25 cellular contexts compared by ENCODE assay signal in genomic region chr10:60187691-60188090, GRCh38.
"Had no signal": no experiment of that assay in that cellular context is flagged by ENCODE, and none has a peak within 500 bp of the region (broad histone marks: within the 10 kb centered on the region; RNA-seq: fewer than 3 reads in every experiment).

No MANE protein-coding gene starts in this region.

- ATAC-seq: activated T-cell treated with anti-CD3 and anti-CD28 coated beads, Interleukin-2, amount 50 U/mL, for 72 hours; effector memory CD8-positive, alpha-beta T cell; esophagus mucosa; sciatic nerve; stimulated activated naive B cell treated with anti-CD40 and anti-IgM and Interleukin-4, amounts not matched to agents 10 μg/mL and 1 μg/mL and 100 μg/mL, for 72 hours; T-cell had no signal

- H3K4me3 ChIP-seq: transverse colon, uterus had no signal

- H3K9me3 Mint-ChIP-seq: activated B cell treated with CpG ODN at 0.5 μM for 24 hours; activated naive CD4-positive, alpha-beta T cell treated with anti-CD3 and anti-CD28 coated beads, Interleukin-2, amount 10 ng/mL, durations not matched to agents 7 days and 5 days; activated T-cell treated with anti-CD3 and anti-CD28 coated beads, Interleukin-2, amount 50 U/mL, for 72 hours; dendritic cell treated with granulocyte-macrophage colony-stimulating factor and Interleukin-4, amounts not matched to agents 40 ng/mL and 50 ng/mL, for 4 days; effector memory CD8-positive, alpha-beta T cell; memory B cell; T-cell had no signal

- FAIRE-seq: endothelial cell of umbilical vein, frontal cortex, TTC549 had no signal

- H3K4me1 ChIP-seq: uterus had no signal

- H3K27me3 Mint-ChIP-seq: activated naive CD4-positive, alpha-beta T cell treated with anti-CD3 and anti-CD28 coated beads, Interleukin-2, amount 10 ng/mL, durations not matched to agents 7 days and 5 days; dendritic cell treated with granulocyte-macrophage colony-stimulating factor and Interleukin-4, amounts not matched to agents 40 ng/mL and 50 ng/mL, for 4 days; effector memory CD8-positive, alpha-beta T cell; memory B cell; stimulated activated naive B cell treated with anti-CD40 and anti-IgM and Interleukin-4, amounts not matched to agents 10 μg/mL and 1 μg/mL and 100 μg/mL, for 72 hours; T-cell had no signal

- H3K36me3 ChIP-seq: transverse colon, uterus had no signal

- H3K27ac Mint-ChIP-seq: activated B cell treated with CpG ODN at 0.5 μM for 24 hours; activated naive CD4-positive, alpha-beta T cell treated with anti-CD3 and anti-CD28 coated beads, Interleukin-2, amount 10 ng/mL, durations not matched to agents 7 days and 5 days; activated T-cell treated with anti-CD3 and anti-CD28 coated beads, Interleukin-2, amount 50 U/mL, for 72 hours; dendritic cell treated with granulocyte-macrophage colony-stimulating factor and Interleukin-4, amounts not matched to agents 40 ng/mL and 50 ng/mL, for 4 days; effector memory CD8-positive, alpha-beta T cell; memory B cell; nephron progenitor cell; stimulated activated naive B cell treated with anti-CD40 and anti-IgM and Interleukin-4, amounts not matched to agents 10 μg/mL and 1 μg/mL and 100 μg/mL, for 72 hours; T-cell had no signal

- H3K9me3 ChIP-seq: transverse colon, uterus had no signal

- H3K4me1 Mint-ChIP-seq: activated B cell treated with CpG ODN at 0.5 μM for 24 hours; activated naive CD4-positive, alpha-beta T cell treated with anti-CD3 and anti-CD28 coated beads, Interleukin-2, amount 10 ng/mL, durations not matched to agents 7 days and 5 days; memory B cell had no signal

- H3K4me3 Mint-ChIP-seq: activated B cell treated with CpG ODN at 0.5 μM for 24 hours; activated naive CD4-positive, alpha-beta T cell treated with anti-CD3 and anti-CD28 coated beads, Interleukin-2, amount 10 ng/mL, durations not matched to agents 7 days and 5 days; activated T-cell treated with anti-CD3 and anti-CD28 coated beads, Interleukin-2, amount 50 U/mL, for 72 hours; dendritic cell treated with granulocyte-macrophage colony-stimulating factor and Interleukin-4, amounts not matched to agents 40 ng/mL and 50 ng/mL, for 4 days; effector memory CD8-positive, alpha-beta T cell; memory B cell; nephron progenitor cell; stimulated activated naive B cell treated with anti-CD40 and anti-IgM and Interleukin-4, amounts not matched to agents 10 μg/mL and 1 μg/mL and 100 μg/mL, for 72 hours; T-cell had no signal

- DNase-seq: activated B cell treated with CpG ODN at 0.5 μM for 24 hours; activated CD4-positive, alpha-beta T cell treated with anti-CD3 and anti-CD28 coated beads for 4 hours; activated CD4-positive, alpha-beta T cell treated with anti-CD3 and anti-CD28 coated beads, Interleukin-2, amount 50 U/mL, for 48 hours; activated effector memory CD4-positive, alpha-beta T cell treated with anti-CD3 and anti-CD28 coated beads, Interleukin-2, amount 50 U/mL, for 16 hours; activated naive CD4-positive, alpha-beta T cell treated with anti-CD3 and anti-CD28 coated beads, Interleukin-2, amount 10 ng/mL, durations not matched to agents 7 days and 5 days; activated T-cell treated with anti-CD3 and anti-CD28 coated beads, Interleukin-2, amount 50 U/mL, for 72 hours; amygdala; effector memory CD8-positive, alpha-beta T cell; head of caudate nucleus; islet precursor cell; left cardiac atrium; nephron progenitor cell; stimulated activated CD4-positive, alpha-beta T cell treated with anti-CD3 and anti-CD28 coated beads, Interleukin-2, amount 100 ng/mL, for 48 hours; stimulated activated CD8-positive, alpha-beta memory T cell treated with anti-CD3 and anti-CD28 coated beads, Interleukin-4, amount 100 ng/mL, for 48 hours; stimulated activated naive B cell treated with anti-CD40 and anti-IgM and Interleukin-4, amounts not matched to agents 10 μg/mL and 1 μg/mL and 100 μg/mL, for 72 hours; T-cell; transverse colon; uterus had no signal

- H3K27me3 ChIP-seq: transverse colon, uterus had no signal

- H3K27ac ChIP-seq: transverse colon, uterus had no signal
